In genomic region chr1:205188132-205188531, GRCh38 we compare ENCODE assay signal across 1 cellular context.
TF ChIP-seq lines count a peak whose summit lies in the region.

No MANE protein-coding gene starts in this region.

TF ChIP-seq in WTC11, 78 proteins besides CTCF, POLR2A, EP300 and RAD21 (continued from another document):
- TF ChIP-seq PRDM15 (CRISPR knock-in tag; IDR thresholded peaks at IDR 0.05) (no peak), TEAD1 (CRISPR knock-in tag; IDR thresholded peaks at IDR 0.05) (no peak), FOXP1 (CRISPR knock-in tag; IDR thresholded peaks at IDR 0.05; ENCODE audit: borderline replicate concordance) (no peak)
